In the genomic region with DNA sequence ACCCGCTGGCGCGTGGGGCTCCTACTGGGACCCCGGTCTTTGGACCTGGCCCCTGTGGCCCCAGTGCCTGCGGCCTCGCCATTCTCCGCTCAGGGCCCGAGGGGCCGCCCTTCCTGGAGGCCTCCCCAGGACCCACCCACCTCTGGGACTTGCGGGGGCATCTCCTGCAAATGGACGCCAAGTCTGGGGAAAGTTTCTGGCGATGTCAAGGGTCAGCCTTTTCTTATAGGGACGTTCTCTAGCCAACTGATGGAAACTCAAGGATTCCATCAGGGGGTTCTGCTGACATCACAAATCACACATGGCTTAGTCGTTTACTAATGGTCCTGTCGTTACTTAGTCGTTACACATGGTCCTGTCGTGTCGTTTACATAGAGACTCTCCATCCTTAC, we compare ENCODE assay signal across 10 cellular contexts. TPM values are rescaled to one million over a fixed set of nuclear protein-coding genes. Genes with fewer than 3 reads are reported as not detected.
DNase-seq lines count a peak whose midpoint lies in the region; ATAC-seq and TF ChIP-seq lines count a peak whose summit lies in the region.
"Had no signal": no experiment of that assay in that cellular context is flagged by ENCODE, and none has a peak within 500 bp of the region (broad histone marks: within the 10 kb centered on the region; RNA-seq: fewer than 3 reads in every experiment).

No MANE protein-coding gene starts in this region.

- H3K36me3 ChIP-seq in HCT116 (ENCODE audit: control insufficient read depth in 1 of 2, insufficient read depth in 2 of 2, low read length in 2 of 2) = no peaks in the 10 kb centered on the region
- H3K36me3 ChIP-seq in iPS-15b (ENCODE audit: control insufficient read depth, insufficient read depth, low read length) = no peaks in the 10 kb centered on the region
- no peaks in the 10 kb centered on the region for H3K36me3 ChIP-seq in skeletal muscle satellite cell (ENCODE audit: insufficient read depth, low read length)
- no peaks in the 10 kb centered on the region for H3K36me3 ChIP-seq in OCI-LY7 (ENCODE audit: insufficient read depth, low read length)
- H3K36me3 ChIP-seq in mucosa of descending colon (ENCODE audit: low read depth) = no peaks in the 10 kb centered on the region

- CTCF ChIA-PET in HCT116 (lab: Charles Lee) = no interaction called here
- CTCF ChIA-PET in activated B cell treated with CpG ODN at 0.5 μM for 24 hours (lab: Charles Lee) = no interaction called here
- CTCF ChIA-PET in OCI-LY7 (lab: Charles Lee; ENCODE audit: unreplicated experiment) = no interaction called here

- H3K9me2 ChIP-seq in HCT116 (ENCODE audit: insufficient read depth) = no peaks in the 10 kb centered on the region
- no peaks in the 10 kb centered on the region for H3K9me2 ChIP-seq in OCI-LY7 (ENCODE audit: insufficient read depth, low read length)

- no peak overlapping the region for H3K27ac Mint-ChIP-seq in activated B cell treated with CpG ODN at 0.5 μM for 24 hours
- H3K27ac Mint-ChIP-seq in effector memory CD8-positive, alpha-beta T cell = no peak overlapping the region

- peak overlapping the region; percentile 88 for H3K4me2 ChIP-seq in HCT116 (ENCODE audit: low read length)
- H3K4me2 ChIP-seq in skeletal muscle satellite cell (ENCODE audit: low read length) = peak overlapping the region; percentile 94
- no peak overlapping the region for H3K4me2 ChIP-seq in OCI-LY7 (ENCODE audit: low read length)

- TF ChIP-seq POLR2A in HCT116 (IDR thresholded peaks at IDR 0.05; ENCODE audit: borderline replicate concordance, extremely low read depth, insufficient read depth, insufficient read length) = no peak

- H4K20me1 ChIP-seq in HCT116 (ENCODE audit: insufficient read depth) = no peaks in the 10 kb centered on the region
- no peaks in the 10 kb centered on the region for H4K20me1 ChIP-seq in OCI-LY7 (ENCODE audit: insufficient read depth, low read length)

- DNase-seq in HCT116 (ENCODE audit: low read depth, low spot score) (no peak), activated B cell treated with CpG ODN at 0.5 μM for 24 hours (no peak), OCI-LY7 (ENCODE audit: low spot score) (no peak), UCSD-AML1 (lab: John Stamatoyannopoulos, UW; ENCODE audit: unreplicated experiment) (no peak), mucosa of descending colon (no peak)
- DNase-seq in effector memory CD8-positive, alpha-beta T cell = no peak
- DNase-seq: NCI-H2029 had no signal

- TF ChIP-seq CTCF in HCT116 (IDR thresholded peaks at IDR 0.05 in 2 of 3, conservative IDR thresholded peaks at IDR 0.05 in 1 of 3; ENCODE audit: borderline replicate concordance in 1 of 3, insufficient read depth in 1 of 3, low read depth in 2 of 3, low read length in 2 of 3) (no peak), activated B cell treated with CpG ODN at 0.5 μM for 24 hours (IDR thresholded peaks at IDR 0.05) (no peak), OCI-LY7 (conservative IDR thresholded peaks at IDR 0.05; ENCODE audit: low read length) (no peak), mucosa of descending colon (IDR thresholded peaks at IDR 0.05) (no peak)

- BruUV-seq in HCT116 (replicated peaks; lab: Mats Ljungman, UMichigan) = no TSS peak
- BruUV-seq in OCI-LY7 (replicated peaks; lab: Mats Ljungman, UMichigan) = no TSS peak

- peak overlapping the region; percentile 17 for H3K4me3 Mint-ChIP-seq in activated B cell treated with CpG ODN at 0.5 μM for 24 hours
- peak overlapping the region in 1 of 2 donors; percentile 18 for H3K4me3 Mint-ChIP-seq in effector memory CD8-positive, alpha-beta T cell

- no peaks in the 10 kb centered on the region for H3K79me2 ChIP-seq in HCT116 (ENCODE audit: insufficient read depth, low read length)
- no peaks in the 10 kb centered on the region for H3K79me2 ChIP-seq in OCI-LY7 (ENCODE audit: insufficient read depth, low read depth, low read length)

- POLR2A ChIA-PET in HCT116 (lab: Charles Lee) (no interaction called here), activated B cell treated with CpG ODN at 0.5 μM for 24 hours (lab: Charles Lee) (no interaction called here), OCI-LY7 (lab: Charles Lee) (interaction anchor here (1.3 kb wide), 1 partner anchor 40 kb away, joined by 3 read pairs; no protein-coding TSS in a partner anchor)

- H3K4me3 ChIP-seq in HCT116 (replicated peaks in 1 of 2; ENCODE audit: low read depth in 1 of 2, low read length in 2 of 2) = peak overlapping the region; percentile 37 to 59
- peak overlapping the region; percentile 56 for H3K4me3 ChIP-seq in iPS-15b (ENCODE audit: low read depth, low read length)
- H3K4me3 ChIP-seq in skeletal muscle satellite cell (ENCODE audit: low read length) = peak overlapping the region; percentile 75
- no peak overlapping the region for H3K4me3 ChIP-seq in OCI-LY7 (ENCODE audit: low read depth, low read length, poor library complexity, severe bottlenecking)
- no peak overlapping the region for H3K4me3 ChIP-seq in mucosa of descending colon

- H3K9me3 Mint-ChIP-seq in activated B cell treated with CpG ODN at 0.5 μM for 24 hours = peaks cover 5% of the 10 kb centered on the region
- no peaks in the 10 kb centered on the region for H3K9me3 Mint-ChIP-seq in effector memory CD8-positive, alpha-beta T cell

- H3K9me3 ChIP-seq in HCT116 (ENCODE audit: control insufficient read depth in 1 of 2, insufficient read depth in 1 of 2, low read depth in 1 of 2, low read length in 2 of 2) = no peaks in the 10 kb centered on the region
- H3K9me3 ChIP-seq in iPS-15b (ENCODE audit: control insufficient read depth, insufficient read depth, low read length) = no peaks in the 10 kb centered on the region
- no peaks in the 10 kb centered on the region for H3K9me3 ChIP-seq in skeletal muscle satellite cell (replicated peaks; ENCODE audit: low read length)
- no peaks in the 10 kb centered on the region for H3K9me3 ChIP-seq in OCI-LY7 (ENCODE audit: low read length)
- H3K9me3 ChIP-seq in mucosa of descending colon = no peaks in the 10 kb centered on the region

- H3K9ac ChIP-seq in HCT116 (ENCODE audit: low read length) (peak overlapping the region; percentile 33), iPS-15b (ENCODE audit: low read depth, low read length) (no peak overlapping the region), skeletal muscle satellite cell (ENCODE audit: low read depth, low read length) (peak overlapping the region; percentile 31)

- ATAC-seq in HCT116 = no peak
- ATAC-seq in activated B cell treated with CpG ODN at 0.5 μM for 24 hours (ENCODE audit: low read depth) = no peak
- ATAC-seq in mucosa of descending colon = no peak
- ATAC-seq in effector memory CD8-positive, alpha-beta T cell (replicated peaks) = no peak

- H3K4me1 Mint-ChIP-seq in activated B cell treated with CpG ODN at 0.5 μM for 24 hours = peaks cover 8% of the 10 kb centered on the region
- H3K4me1 Mint-ChIP-seq in effector memory CD8-positive, alpha-beta T cell (ENCODE audit: low read depth in 2 of 2) = no peaks in the 10 kb centered on the region

- H3K27me3 ChIP-seq in HCT116 (ENCODE audit: insufficient read depth, low read length) (no peaks in the 10 kb centered on the region), iPS-15b (ENCODE audit: control insufficient read depth, insufficient read depth, low read length) (peaks cover 24% of the 10 kb centered on the region), skeletal muscle satellite cell (ENCODE audit: control insufficient read depth, insufficient read depth, low read length) (peaks cover 5% of the 10 kb centered on the region)

- no peak overlapping the region for H2AFZ ChIP-seq in HCT116 (ENCODE audit: low read depth, low read length, poor library complexity, severe bottlenecking)
- H2AFZ ChIP-seq in OCI-LY7 (ENCODE audit: low read length) = no peak overlapping the region

- intact Hi-C loops in HCT116 (cut with micrococcal nuclease) = no loop called here
- intact Hi-C loops in activated B cell treated with CpG ODN at 0.5 μM for 24 hours (cut with micrococcal nuclease) = no loop called here
- intact Hi-C loops in OCI-LY7 (cut with micrococcal nuclease; ENCODE audit: unreplicated experiment) = no loop called here
- intact Hi-C loops in mucosa of descending colon (cut with DNase I, micrococcal nuclease) = no loop called here

- RAD21 ChIA-PET in HCT116 (lab: Charles Lee; ENCODE audit: low non-redundant PET in 1 of 2, low total read pairs in 2 of 2, uncharacterized antibody in 2 of 2, unreplicated experiment in 2 of 2) = no interaction called here

- TF ChIP-seq RAD21 in HCT116 (IDR thresholded peaks at IDR 0.05; ENCODE audit: low read depth) = no peak

- peaks cover 2 to 11% of the 10 kb centered on the region in 2 experiments; a peak in 2 of 4 replicates for H3K4me1 ChIP-seq in HCT116 (ENCODE audit: control insufficient read depth in 1 of 2, insufficient read depth in 2 of 2, low read length in 2 of 2)
- H3K4me1 ChIP-seq in iPS-15b (ENCODE audit: control insufficient read depth, insufficient read depth, low read length) = peaks cover 2% of the 10 kb centered on the region
- peaks cover 2% of the 10 kb centered on the region for H3K4me1 ChIP-seq in skeletal muscle satellite cell (ENCODE audit: control insufficient read depth, insufficient read depth, low read length)
- H3K4me1 ChIP-seq in OCI-LY7 (ENCODE audit: insufficient read depth, low read length, poor library complexity, severe bottlenecking) = no peaks in the 10 kb centered on the region
- peaks cover 14% of the 10 kb centered on the region for H3K4me1 ChIP-seq in mucosa of descending colon (ENCODE audit: low read depth)

- H3K27ac ChIP-seq in HCT116 (ENCODE audit: low read depth, low read length) (no peak overlapping the region), OCI-LY7 (ENCODE audit: low read depth, low read length, poor library complexity, severe bottlenecking) (no peak overlapping the region)
- H3K27ac ChIP-seq: epithelial cell of prostate had no signal

- H3K36me3 Mint-ChIP-seq in activated B cell treated with CpG ODN at 0.5 μM for 24 hours (ENCODE audit: low read depth) = no peaks in the 10 kb centered on the region
- no peaks in the 10 kb centered on the region for H3K36me3 Mint-ChIP-seq in effector memory CD8-positive, alpha-beta T cell (ENCODE audit: insufficient read depth)

- H3K27me3 Mint-ChIP-seq in activated B cell treated with CpG ODN at 0.5 μM for 24 hours = peaks cover 37% of the 10 kb centered on the region
- H3K27me3 Mint-ChIP-seq in effector memory CD8-positive, alpha-beta T cell = peaks cover 22 to 47% of the 10 kb centered on the region in 2 donors

TF ChIP-seq in HCT116, 20 proteins besides CTCF, POLR2A, EP300 and RAD21:
- TF ChIP-seq EZH2phosphoT487 (IDR thresholded peaks at IDR 0.05; ENCODE audit: borderline replicate concordance) (no peak), ZFX (IDR thresholded peaks at IDR 0.05) (no peak), YY1 (IDR thresholded peaks at IDR 0.05; ENCODE audit: extremely low read depth, insufficient replicate concordance, low read depth, low read length) (no peak), SP1 (IDR thresholded peaks at IDR 0.05; ENCODE audit: low read depth) (no peak), POLR2AphosphoS5 (IDR thresholded peaks at IDR 0.05; ENCODE audit: low read depth, low read length) (no peak)

RNA-seq across cellular contexts. Expression of a gene that starts 57.7 kb away (rescaled TPM):
- total RNA-seq in HCT116 (2021; ENCODE audit: unreplicated experiment) = 1.6 TPM
- polyA plus RNA-seq in HCT116 (2012) = 1.1 and 1.9 TPM in 2 replicates
- total RNA-seq in activated B cell treated with CpG ODN at 0.5 μM for 24 hours = 0.24 and 0.51 TPM in 2 replicates
- total RNA-seq in skeletal muscle satellite cell (2012; rRNA removed) = 6.8 and 11.8 TPM in 2 replicates
- not detected in 2 replicates for total RNA-seq in OCI-LY7 (2014; rRNA removed; shearing (Covaris generic))
- total RNA-seq in OCI-LY7 (2022) = 0.07 TPM in 1 of 2 replicates, not detected in the other
- total RNA-seq in mucosa of descending colon = 1 to 10 TPM; 5.8 to 8.0 (median 6.9) TPM

Comparison
In these comparisons a context has a peak if more than half of its experiments do, and no peak if none do; other contexts are left out.
1. H3K4me3 ChIP-seq: peak in HCT116 (2 of 2), iPS-15b (single experiment) and skeletal muscle satellite cell (single experiment); none in OCI-LY7 (single experiment) and mucosa of descending colon (single experiment).